In the genomic region with DNA sequence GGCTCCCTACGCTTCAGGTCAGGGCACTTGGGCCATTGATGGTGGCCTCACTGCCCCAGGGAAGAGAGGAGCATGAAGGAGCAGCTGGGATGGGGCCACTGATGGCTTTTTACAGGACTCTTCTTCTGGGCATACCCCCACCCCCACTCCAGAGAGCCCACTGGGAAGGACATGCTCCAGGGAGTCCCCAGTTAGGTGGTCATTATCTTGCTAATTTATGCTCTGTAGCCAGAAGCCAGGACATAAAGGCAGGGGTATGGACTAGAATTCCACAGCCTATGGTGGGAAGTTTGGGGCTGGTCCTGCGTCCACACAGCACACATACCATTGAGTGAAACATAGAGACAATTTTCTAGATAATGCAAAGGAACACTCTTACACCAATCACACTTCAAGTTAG, we compare ENCODE assay signal across 1 cellular context.
TF ChIP-seq lines count a peak whose summit lies in the region.

No MANE protein-coding gene starts in this region.

TF ChIP-seq in GM23338, 12 proteins besides CTCF, POLR2A, EP300 and RAD21 (continued from another document):
- TF ChIP-seq, protein P1, sequence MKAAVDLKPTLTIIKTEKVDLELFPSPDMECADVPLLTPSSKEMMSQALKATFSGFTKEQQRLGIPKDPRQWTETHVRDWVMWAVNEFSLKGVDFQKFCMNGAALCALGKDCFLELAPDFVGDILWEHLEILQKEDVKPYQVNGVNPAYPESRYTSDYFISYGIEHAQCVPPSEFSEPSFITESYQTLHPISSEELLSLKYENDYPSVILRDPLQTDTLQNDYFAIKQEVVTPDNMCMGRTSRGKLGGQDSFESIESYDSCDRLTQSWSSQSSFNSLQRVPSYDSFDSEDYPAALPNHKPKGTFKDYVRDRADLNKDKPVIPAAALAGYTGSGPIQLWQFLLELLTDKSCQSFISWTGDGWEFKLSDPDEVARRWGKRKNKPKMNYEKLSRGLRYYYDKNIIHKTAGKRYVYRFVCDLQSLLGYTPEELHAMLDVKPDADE (IDR thresholded peaks at IDR 0.05), result no peak
- TF ChIP-seq CREB1 (CRISPR knock-in tag; IDR thresholded peaks at IDR 0.05; ENCODE audit: low read depth) (no peak), NANOG (IDR thresholded peaks at IDR 0.05; ENCODE audit: borderline replicate concordance) (no peak), JUNB (IDR thresholded peaks at IDR 0.05; ENCODE audit: unreplicated experiment) (no peak), ZNF331 (CRISPR knock-in tag; IDR thresholded peaks at IDR 0.05; ENCODE audit: low read depth) (no peak), STAT1 (IDR thresholded peaks at IDR 0.05; ENCODE audit: unreplicated experiment) (no peak), POLR2AphosphoS5 (IDR thresholded peaks at IDR 0.05; ENCODE audit: low read depth) (no peak), EZH2phosphoT487 (IDR thresholded peaks at IDR 0.05; ENCODE audit: unreplicated experiment) (no peak), EZH2 (IDR thresholded peaks at IDR 0.05; ENCODE audit: low read depth, unreplicated experiment) (no peak)
- TF ChIP-seq, protein P2, sequence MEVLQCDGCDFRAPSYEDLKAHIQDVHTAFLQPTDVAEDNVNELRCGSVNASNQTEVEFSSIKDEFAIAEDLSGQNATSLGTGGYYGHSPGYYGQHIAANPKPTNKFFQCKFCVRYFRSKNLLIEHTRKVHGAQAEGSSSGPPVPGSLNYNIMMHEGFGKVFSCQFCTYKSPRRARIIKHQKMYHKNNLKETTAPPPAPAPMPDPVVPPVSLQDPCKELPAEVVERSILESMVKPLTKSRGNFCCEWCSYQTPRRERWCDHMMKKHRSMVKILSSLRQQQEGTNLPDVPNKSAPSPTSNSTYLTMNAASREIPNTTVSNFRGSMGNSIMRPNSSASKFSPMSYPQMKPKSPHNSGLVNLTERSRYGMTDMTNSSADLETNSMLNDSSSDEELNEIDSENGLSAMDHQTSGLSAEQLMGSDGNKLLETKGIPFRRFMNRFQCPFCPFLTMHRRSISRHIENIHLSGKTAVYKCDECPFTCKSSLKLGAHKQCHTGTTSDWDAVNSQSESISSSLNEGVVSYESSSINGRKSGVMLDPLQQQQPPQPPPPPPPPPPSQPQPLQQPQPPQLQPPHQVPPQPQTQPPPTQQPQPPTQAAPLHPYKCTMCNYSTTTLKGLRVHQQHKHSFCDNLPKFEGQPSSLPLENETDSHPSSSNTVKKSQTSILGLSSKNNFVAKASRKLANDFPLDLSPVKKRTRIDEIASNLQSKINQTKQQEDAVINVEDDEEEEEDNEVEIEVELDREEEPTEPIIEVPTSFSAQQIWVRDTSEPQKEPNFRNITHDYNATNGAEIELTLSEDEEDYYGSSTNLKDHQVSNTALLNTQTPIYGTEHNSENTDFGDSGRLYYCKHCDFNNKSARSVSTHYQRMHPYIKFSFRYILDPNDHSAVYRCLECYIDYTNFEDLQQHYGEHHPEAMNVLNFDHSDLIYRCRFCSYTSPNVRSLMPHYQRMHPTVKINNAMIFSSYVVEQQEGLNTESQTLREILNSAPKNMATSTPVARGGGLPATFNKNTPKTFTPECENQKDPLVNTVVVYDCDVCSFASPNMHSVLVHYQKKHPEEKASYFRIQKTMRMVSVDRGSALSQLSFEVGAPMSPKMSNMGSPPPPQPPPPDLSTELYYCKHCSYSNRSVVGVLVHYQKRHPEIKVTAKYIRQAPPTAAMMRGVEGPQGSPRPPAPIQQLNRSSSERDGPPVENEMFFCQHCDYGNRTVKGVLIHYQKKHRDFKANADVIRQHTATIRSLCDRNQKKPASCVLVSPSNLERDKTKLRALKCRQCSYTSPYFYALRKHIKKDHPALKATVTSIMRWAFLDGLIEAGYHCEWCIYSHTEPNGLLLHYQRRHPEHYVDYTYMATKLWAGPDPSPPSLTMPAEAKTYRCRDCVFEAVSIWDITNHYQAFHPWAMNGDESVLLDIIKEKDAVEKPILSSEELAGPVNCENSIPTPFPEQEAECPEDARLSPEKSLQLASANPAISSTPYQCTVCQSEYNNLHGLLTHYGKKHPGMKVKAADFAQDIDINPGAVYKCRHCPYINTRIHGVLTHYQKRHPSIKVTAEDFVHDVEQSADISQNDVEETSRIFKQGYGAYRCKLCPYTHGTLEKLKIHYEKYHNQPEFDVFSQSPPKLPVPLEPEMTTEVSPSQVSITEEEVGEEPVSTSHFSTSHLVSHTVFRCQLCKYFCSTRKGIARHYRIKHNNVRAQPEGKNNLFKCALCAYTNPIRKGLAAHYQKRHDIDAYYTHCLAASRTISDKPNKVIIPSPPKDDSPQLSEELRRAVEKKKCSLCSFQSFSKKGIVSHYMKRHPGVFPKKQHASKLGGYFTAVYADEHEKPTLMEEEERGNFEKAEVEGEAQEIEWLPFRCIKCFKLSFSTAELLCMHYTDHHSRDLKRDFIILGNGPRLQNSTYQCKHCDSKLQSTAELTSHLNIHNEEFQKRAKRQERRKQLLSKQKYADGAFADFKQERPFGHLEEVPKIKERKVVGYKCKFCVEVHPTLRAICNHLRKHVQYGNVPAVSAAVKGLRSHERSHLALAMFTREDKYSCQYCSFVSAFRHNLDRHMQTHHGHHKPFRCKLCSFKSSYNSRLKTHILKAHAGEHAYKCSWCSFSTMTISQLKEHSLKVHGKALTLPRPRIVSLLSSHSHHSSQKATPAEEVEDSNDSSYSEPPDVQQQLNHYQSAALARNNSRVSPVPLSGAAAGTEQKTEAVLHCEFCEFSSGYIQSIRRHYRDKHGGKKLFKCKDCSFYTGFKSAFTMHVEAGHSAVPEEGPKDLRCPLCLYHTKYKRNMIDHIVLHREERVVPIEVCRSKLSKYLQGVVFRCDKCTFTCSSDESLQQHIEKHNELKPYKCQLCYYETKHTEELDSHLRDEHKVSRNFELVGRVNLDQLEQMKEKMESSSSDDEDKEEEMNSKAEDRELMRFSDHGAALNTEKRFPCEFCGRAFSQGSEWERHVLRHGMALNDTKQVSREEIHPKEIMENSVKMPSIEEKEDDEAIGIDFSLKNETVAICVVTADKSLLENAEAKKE (CRISPR knock-in tag; IDR thresholded peaks at IDR 0.05), result no peak
